2 cellular contexts compared by ENCODE assay signal in the genomic region with DNA sequence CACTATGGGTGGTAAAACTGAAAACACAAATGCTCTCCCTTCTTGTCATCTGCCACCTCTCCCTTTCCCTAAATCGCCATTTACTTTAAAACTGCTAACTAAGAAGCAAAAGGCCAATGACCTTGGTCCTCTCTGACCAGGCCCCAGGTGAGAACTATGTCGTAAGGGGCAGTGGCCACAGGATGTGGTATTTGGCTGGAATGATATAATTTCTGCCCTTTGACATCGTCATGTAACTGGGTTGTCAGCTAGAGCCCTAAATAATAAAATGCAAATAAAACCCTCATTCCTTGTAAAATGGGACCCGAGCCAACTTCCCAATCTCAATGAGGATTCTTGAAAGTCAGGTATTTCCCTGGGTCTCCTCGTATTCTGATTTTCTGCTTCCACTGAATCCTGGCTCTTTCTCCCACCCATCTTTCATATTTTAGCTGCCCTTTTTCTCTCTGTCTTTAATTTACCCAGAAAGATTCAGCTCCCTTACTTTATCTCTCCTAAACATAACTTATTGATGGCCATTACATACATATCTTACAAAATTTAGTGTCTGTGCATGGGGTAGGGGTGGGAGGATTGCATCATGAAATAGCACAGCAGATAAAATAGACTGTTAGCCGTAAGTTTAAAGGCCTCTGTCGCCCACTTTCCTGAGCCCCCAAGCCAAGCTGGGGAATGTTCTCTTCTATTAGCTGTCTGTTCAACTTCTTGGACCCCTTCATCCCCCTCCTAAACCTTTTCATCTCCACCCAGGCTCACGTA.
TF ChIP-seq lines count a peak whose summit lies in the region.

No MANE protein-coding gene starts in this region.

TF ChIP-seq in GM12878, 131 proteins besides CTCF, POLR2A, EP300 and RAD21:
- TF ChIP-seq TCF12 (IDR thresholded peaks at IDR 0.05; ENCODE audit: low read depth, low read length) (no peak), ZSCAN29 (IDR thresholded peaks at IDR 0.05) (no peak), FOS (IDR thresholded peaks at IDR 0.05; ENCODE audit: borderline replicate concordance, extremely low read depth, insufficient read length) (no peak), CHD1 (IDR thresholded peaks at IDR 0.05; ENCODE audit: low read depth, low read length) (no peak), EGR1 (IDR thresholded peaks at IDR 0.05; ENCODE audit: borderline replicate concordance in 1 of 2, low read depth in 2 of 2, low read length in 2 of 2) (no peak), FOXK2 (IDR thresholded peaks at IDR 0.05) (no peak), TCF3 (IDR thresholded peaks at IDR 0.05; ENCODE audit: borderline replicate concordance, insufficient read depth, low read depth, low read length) (no peak), RAD51 (IDR thresholded peaks at IDR 0.05) (no peak), NRF1 (conservative IDR thresholded peaks at IDR 0.05; ENCODE audit: low read depth, low read length) (no peak), SREBF2 (IDR thresholded peaks at IDR 0.05; ENCODE audit: low read length) (no peak), SP1 (IDR thresholded peaks at IDR 0.05; ENCODE audit: low read depth, low read length) (no peak), DPF2 (IDR thresholded peaks at IDR 0.05) (no peak), ZBED1 (IDR thresholded peaks at IDR 0.05; ENCODE audit: borderline replicate concordance) (no peak), POU2F2 (IDR thresholded peaks at IDR 0.05; ENCODE audit: borderline replicate concordance, low read depth, low read length) (no peak), SRF (IDR thresholded peaks at IDR 0.05; ENCODE audit: low read depth in 2 of 2, low read length in 2 of 2) (no peak)
- TF ChIP-seq, protein P1, sequence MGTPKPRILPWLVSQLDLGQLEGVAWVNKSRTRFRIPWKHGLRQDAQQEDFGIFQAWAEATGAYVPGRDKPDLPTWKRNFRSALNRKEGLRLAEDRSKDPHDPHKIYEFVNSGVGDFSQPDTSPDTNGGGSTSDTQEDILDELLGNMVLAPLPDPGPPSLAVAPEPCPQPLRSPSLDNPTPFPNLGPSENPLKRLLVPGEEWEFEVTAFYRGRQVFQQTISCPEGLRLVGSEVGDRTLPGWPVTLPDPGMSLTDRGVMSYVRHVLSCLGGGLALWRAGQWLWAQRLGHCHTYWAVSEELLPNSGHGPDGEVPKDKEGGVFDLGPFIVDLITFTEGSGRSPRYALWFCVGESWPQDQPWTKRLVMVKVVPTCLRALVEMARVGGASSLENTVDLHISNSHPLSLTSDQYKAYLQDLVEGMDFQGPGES (IDR thresholded peaks at IDR 0.05) = no peak
- TF ChIP-seq, protein P2, sequence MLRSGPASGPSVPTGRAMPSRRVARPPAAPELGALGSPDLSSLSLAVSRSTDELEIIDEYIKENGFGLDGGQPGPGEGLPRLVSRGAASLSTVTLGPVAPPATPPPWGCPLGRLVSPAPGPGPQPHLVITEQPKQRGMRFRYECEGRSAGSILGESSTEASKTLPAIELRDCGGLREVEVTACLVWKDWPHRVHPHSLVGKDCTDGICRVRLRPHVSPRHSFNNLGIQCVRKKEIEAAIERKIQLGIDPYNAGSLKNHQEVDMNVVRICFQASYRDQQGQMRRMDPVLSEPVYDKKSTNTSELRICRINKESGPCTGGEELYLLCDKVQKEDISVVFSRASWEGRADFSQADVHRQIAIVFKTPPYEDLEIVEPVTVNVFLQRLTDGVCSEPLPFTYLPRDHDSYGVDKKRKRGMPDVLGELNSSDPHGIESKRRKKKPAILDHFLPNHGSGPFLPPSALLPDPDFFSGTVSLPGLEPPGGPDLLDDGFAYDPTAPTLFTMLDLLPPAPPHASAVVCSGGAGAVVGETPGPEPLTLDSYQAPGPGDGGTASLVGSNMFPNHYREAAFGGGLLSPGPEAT (IDR thresholded peaks at IDR 0.05; ENCODE audit: low read depth) = no peak
- TF ChIP-seq, protein P3, sequence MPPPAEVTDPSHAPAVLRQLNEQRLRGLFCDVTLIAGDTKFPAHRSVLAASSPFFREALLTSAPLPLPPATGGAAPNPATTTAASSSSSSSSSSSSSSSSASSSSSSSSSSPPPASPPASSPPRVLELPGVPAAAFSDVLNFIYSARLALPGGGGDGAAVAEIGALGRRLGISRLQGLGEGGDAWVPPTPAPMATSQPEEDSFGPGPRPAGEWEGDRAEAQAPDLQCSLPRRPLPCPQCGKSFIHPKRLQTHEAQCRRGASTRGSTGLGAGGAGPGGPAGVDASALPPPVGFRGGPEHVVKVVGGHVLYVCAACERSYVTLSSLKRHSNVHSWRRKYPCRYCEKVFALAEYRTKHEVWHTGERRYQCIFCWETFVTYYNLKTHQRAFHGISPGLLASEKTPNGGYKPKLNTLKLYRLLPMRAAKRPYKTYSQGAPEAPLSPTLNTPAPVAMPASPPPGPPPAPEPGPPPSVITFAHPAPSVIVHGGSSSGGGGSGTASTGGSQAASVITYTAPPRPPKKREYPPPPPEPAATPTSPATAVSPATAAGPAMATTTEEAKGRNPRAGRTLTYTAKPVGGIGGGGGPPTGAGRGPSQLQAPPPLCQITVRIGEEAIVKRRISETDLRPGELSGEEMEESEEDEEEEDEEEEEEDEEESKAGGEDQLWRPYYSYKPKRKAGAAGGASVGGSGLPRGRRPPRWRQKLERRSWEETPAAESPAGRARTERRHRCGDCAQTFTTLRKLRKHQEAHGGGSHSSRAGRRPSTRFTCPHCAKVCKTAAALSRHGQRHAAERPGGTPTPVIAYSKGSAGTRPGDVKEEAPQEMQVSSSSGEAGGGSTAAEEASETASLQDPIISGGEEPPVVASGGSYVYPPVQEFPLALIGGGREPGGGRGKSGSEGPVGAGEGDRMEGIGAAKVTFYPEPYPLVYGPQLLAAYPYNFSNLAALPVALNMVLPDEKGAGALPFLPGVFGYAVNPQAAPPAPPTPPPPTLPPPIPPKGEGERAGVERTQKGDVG (CRISPR knock-in tag; IDR thresholded peaks at IDR 0.05) = no peak

TF ChIP-seq in HepG2, 621 proteins besides CTCF, POLR2A, EP300 and RAD21:
- no peak for TF ChIP-seq GFI1 (CRISPR knock-in tag; IDR thresholded peaks at IDR 0.05; ENCODE audit: borderline replicate concordance)
- no peak for TF ChIP-seq PITX1 (CRISPR knock-in tag; IDR thresholded peaks at IDR 0.05)
- peak; percentile 9; the same call in 1 of the 2 replicates for TF ChIP-seq CEBPB (IDR thresholded peaks at IDR 0.05; ENCODE audit: borderline replicate concordance, low read depth, low read length)
- TF ChIP-seq, protein P4, sequence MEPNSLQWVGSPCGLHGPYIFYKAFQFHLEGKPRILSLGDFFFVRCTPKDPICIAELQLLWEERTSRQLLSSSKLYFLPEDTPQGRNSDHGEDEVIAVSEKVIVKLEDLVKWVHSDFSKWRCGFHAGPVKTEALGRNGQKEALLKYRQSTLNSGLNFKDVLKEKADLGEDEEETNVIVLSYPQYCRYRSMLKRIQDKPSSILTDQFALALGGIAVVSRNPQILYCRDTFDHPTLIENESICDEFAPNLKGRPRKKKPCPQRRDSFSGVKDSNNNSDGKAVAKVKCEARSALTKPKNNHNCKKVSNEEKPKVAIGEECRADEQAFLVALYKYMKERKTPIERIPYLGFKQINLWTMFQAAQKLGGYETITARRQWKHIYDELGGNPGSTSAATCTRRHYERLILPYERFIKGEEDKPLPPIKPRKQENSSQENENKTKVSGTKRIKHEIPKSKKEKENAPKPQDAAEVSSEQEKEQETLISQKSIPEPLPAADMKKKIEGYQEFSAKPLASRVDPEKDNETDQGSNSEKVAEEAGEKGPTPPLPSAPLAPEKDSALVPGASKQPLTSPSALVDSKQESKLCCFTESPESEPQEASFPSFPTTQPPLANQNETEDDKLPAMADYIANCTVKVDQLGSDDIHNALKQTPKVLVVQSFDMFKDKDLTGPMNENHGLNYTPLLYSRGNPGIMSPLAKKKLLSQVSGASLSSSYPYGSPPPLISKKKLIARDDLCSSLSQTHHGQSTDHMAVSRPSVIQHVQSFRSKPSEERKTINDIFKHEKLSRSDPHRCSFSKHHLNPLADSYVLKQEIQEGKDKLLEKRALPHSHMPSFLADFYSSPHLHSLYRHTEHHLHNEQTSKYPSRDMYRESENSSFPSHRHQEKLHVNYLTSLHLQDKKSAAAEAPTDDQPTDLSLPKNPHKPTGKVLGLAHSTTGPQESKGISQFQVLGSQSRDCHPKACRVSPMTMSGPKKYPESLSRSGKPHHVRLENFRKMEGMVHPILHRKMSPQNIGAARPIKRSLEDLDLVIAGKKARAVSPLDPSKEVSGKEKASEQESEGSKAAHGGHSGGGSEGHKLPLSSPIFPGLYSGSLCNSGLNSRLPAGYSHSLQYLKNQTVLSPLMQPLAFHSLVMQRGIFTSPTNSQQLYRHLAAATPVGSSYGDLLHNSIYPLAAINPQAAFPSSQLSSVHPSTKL (CRISPR knock-in tag; IDR thresholded peaks at IDR 0.05) = peak; percentile 41; the same call in 1 of the 2 replicates
- peak; percentile 50; the same call in 1 of the 2 replicates for TF ChIP-seq ETV5 (CRISPR knock-in tag; IDR thresholded peaks at IDR 0.05; ENCODE audit: borderline replicate concordance)
- no peak for TF ChIP-seq SRY (CRISPR knock-in tag; IDR thresholded peaks at IDR 0.05)
- no peak for TF ChIP-seq LCORL (IDR thresholded peaks at IDR 0.05)
- TF ChIP-seq LCORL (CRISPR knock-in tag; IDR thresholded peaks at IDR 0.05) = no peak
- TF ChIP-seq HNF4A (CRISPR knock-in tag; IDR thresholded peaks at IDR 0.05) = peak; percentile 30; the same call in 1 of the 2 replicates
- TF ChIP-seq RARA (CRISPR knock-in tag; IDR thresholded peaks at IDR 0.05) = peak; percentile 50; the same call in 1 of the 2 replicates
- TF ChIP-seq ZNF569 (CRISPR knock-in tag; IDR thresholded peaks at IDR 0.05; ENCODE audit: borderline replicate concordance) = no peak
- peak; percentile 46; the same call in 1 of the 2 replicates for TF ChIP-seq FOSL2 (CRISPR knock-in tag; IDR thresholded peaks at IDR 0.05)
- TF ChIP-seq RXRB (CRISPR knock-in tag; IDR thresholded peaks at IDR 0.05; ENCODE audit: borderline replicate concordance) = peak; percentile 37; the same call in 1 of the 2 replicates
- TF ChIP-seq NR2F6 (IDR thresholded peaks at IDR 0.05) = 0 out of 2 replicates have a peak, but pooled peaks have one; percentile 46
- TF ChIP-seq NR2F6 (CRISPR knock-in tag; IDR thresholded peaks at IDR 0.05) = peak; percentile 80
- peak; percentile 38; the same call in 1 of the 2 replicates for TF ChIP-seq SALL1 (CRISPR knock-in tag; IDR thresholded peaks at IDR 0.05)
- TF ChIP-seq CBFB (CRISPR knock-in tag; IDR thresholded peaks at IDR 0.05) = 0 out of 2 replicates have a peak, but pooled peaks have one; percentile 44
- TF ChIP-seq NR2F1 (CRISPR knock-in tag; IDR thresholded peaks at IDR 0.05) = peak in 1 of 2 experiments; percentile 48; a peak in 1 of 4 replicates
- TF ChIP-seq NR2F2 (IDR thresholded peaks at IDR 0.05; ENCODE audit: borderline replicate concordance, low read depth) = peak; percentile 43; the same call in 1 of the 2 replicates
